In the genomic region with DNA sequence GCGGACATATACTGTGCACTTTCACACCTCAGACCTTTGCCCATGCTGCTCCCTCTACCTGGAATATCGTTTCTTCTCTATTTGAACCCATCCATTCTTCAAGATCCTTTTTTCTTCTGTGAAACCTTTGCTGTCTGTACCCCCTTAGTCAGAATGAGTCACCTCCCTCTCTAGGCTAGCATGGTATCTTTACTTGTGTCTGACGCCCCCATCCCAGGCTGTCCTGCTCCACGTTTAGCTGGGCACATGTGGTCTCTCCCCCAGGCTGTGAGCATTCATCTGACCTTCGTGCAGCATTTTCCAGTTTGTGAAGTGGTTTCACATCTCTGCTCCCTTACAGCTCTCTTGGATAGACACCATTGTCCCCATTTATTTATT, we compare ENCODE assay signal across 9 cellular contexts. TPM values are rescaled to one million over a fixed set of nuclear protein-coding genes. Genes with fewer than 3 reads are reported as not detected.
DNase-seq lines count a peak whose midpoint lies in the region; ATAC-seq and TF ChIP-seq lines count a peak whose summit lies in the region.
"Had no signal": no experiment of that assay in that cellular context is flagged by ENCODE, and none has a peak within 500 bp of the region (broad histone marks: within the 10 kb centered on the region; RNA-seq: fewer than 3 reads in every experiment).

No MANE protein-coding gene starts in this region.

- in situ Hi-C loops in GM23248 (cut with MboI): no loop called here
- in situ Hi-C loops in gastrocnemius medialis (cut with MboI; ENCODE audit: low sequenced_read_pairs in 4 of 4): no loop called here

- peaks cover 4% of the 10 kb centered on the region; the same call in 1 of the 2 replicates for H3K4me1 ChIP-seq in GM23248 (ENCODE audit: insufficient read depth)
- H3K4me1 ChIP-seq in SK-N-SH (ENCODE audit: control insufficient read depth in 1 of 2, insufficient read depth in 2 of 2, low read depth in 1 of 2, low read length in 1 of 2): peaks cover 5 to 26% of the 10 kb centered on the region in 2 experiments; a peak in 3 of 4 replicates
- peaks cover 34% of the 10 kb centered on the region for H3K4me1 ChIP-seq in left ventricle myocardium inferior
- peaks cover 12 to 13% of the 10 kb centered on the region in 2 donors for H3K4me1 ChIP-seq in gastrocnemius medialis

- H2AFZ ChIP-seq in GM23248 (no peak overlapping the region), SK-N-SH (ENCODE audit: low read depth) (no peak overlapping the region)

- no peak overlapping the region for H3K4me2 ChIP-seq in GM23248 (ENCODE audit: unreplicated experiment)
- H3K4me2 ChIP-seq in SK-N-SH: peak overlapping the region; percentile 64; the same call in 1 of the 2 replicates

- H3K9me2 ChIP-seq in GM23248 (ENCODE audit: insufficient read depth) (no peaks in the 10 kb centered on the region), SK-N-SH (no peaks in the 10 kb centered on the region)

- CTCF ChIA-PET in SK-N-SH (lab: Yijun Ruan, JAX): interaction anchor here (0.7 to 4.3 kb wide), 6 partner anchors 9 to 633 kb away, joined by 3 to 28 read pairs (median 4); no protein-coding TSS in a partner anchor

- H3K79me2 ChIP-seq in GM23248 (ENCODE audit: insufficient read depth) (no peaks in the 10 kb centered on the region), SK-N-SH (ENCODE audit: insufficient read depth) (no peaks in the 10 kb centered on the region)

- TF ChIP-seq CTCF in SK-N-SH (IDR thresholded peaks at IDR 0.05) (no peak), left ventricle myocardium inferior (IDR thresholded peaks at IDR 0.05; ENCODE audit: borderline replicate concordance) (no peak), gastrocnemius medialis (IDR thresholded peaks at IDR 0.05 in 4 of 5, conservative IDR thresholded peaks at IDR 0.05 in 1 of 5) (no peak)

- TF ChIP-seq RAD21 in SK-N-SH (IDR thresholded peaks at IDR 0.05; ENCODE audit: low read length): no peak

- POLR2A ChIA-PET in SK-N-SH (lab: Yijun Ruan, JAX): interaction anchor here (1.2 to 2.3 kb wide), 4 partner anchors 11 to 43 kb away, joined by 4 to 12 read pairs (median 8); a partner anchor contains a TSS

- intact Hi-C loops in left ventricle myocardium inferior (cut with micrococcal nuclease): no loop called here
- intact Hi-C loops in gastrocnemius medialis (cut with DNase I; ENCODE audit: low total_unique reads): no loop called here

- no peak overlapping the region for H3K4me3 ChIP-seq in GM23248
- peak overlapping the region in 1 of 2 experiments; percentile 23; a peak in 1 of 4 replicates for H3K4me3 ChIP-seq in SK-N-SH (ENCODE audit: low read depth in 2 of 2, low read length in 1 of 2)
- peak overlapping the region; percentile 52 for H3K4me3 ChIP-seq in left ventricle myocardium inferior
- peak overlapping the region in 1 of 4 donors; percentile 18 for H3K4me3 ChIP-seq in gastrocnemius medialis

- H3K36me3 ChIP-seq in GM23248 (ENCODE audit: low read depth) (no peaks in the 10 kb centered on the region), SK-N-SH (replicated peaks in 1 of 2; ENCODE audit: control insufficient read depth in 1 of 2, insufficient read depth in 2 of 2, low read length in 1 of 2) (no peaks in the 10 kb centered on the region), left ventricle myocardium inferior (no peaks in the 10 kb centered on the region), gastrocnemius medialis (no peaks in the 10 kb centered on the region)

- H3K27ac ChIP-seq in GM23248: no peak overlapping the region
- peak overlapping the region; percentile 36 to 91; a peak in 3 of 4 replicates for H3K27ac ChIP-seq in SK-N-SH (ENCODE audit: low read depth in 2 of 2, low read length in 1 of 2)
- H3K27ac ChIP-seq in left ventricle myocardium inferior (replicated peaks): peak overlapping the region; percentile 92
- peak overlapping the region; percentile 68 to 89 (median 78) for H3K27ac ChIP-seq in gastrocnemius medialis

- 12 to 21% methylated on average over 4 to 5 of the region's 5 CpGs for WGBS in GM23248 (ENCODE audit: low coverage in 1 of 2, low lambda C conversion rate in 2 of 2, missing lambda C conversion rate in 2 of 2), 2 experiments
- WGBS in SK-N-SH (ENCODE audit: low lambda C conversion rate): 37% methylated on average over 4 of the region's 5 CpGs

- H3K27me3 ChIP-seq in GM23248 (replicated peaks; ENCODE audit: insufficient read depth) (no peaks in the 10 kb centered on the region), SK-N-SH (ENCODE audit: insufficient read depth) (no peaks in the 10 kb centered on the region; the same call in none of the 2 replicates), left ventricle myocardium inferior (ENCODE audit: low read depth) (peaks cover 8% of the 10 kb centered on the region), gastrocnemius medialis (no peaks in the 10 kb centered on the region)

- DNase-seq in GM23248 (peak; percentile 53), SK-N-SH (peak; percentile 39), left ventricle myocardium inferior (no peak), gastrocnemius medialis (no peak), ecto neural progenitor cell (ENCODE audit: low spot score) (no peak)
- DNase-seq: activated T-cell treated with anti-CD3 and anti-CD28 coated beads, Interleukin-2, amount 50 U/mL, for 72 hours had no signal

- ATAC-seq in gastrocnemius medialis (no peak), HG03025 (IDR thresholded peaks at IDR 0.05; ENCODE audit: low FRiP score, unreplicated experiment) (no peak), HG02840 (IDR thresholded peaks at IDR 0.05; ENCODE audit: low FRiP score, unreplicated experiment) (no peak), GM21423 (IDR thresholded peaks at IDR 0.05; ENCODE audit: unreplicated experiment) (no peak)
- ATAC-seq: activated T-cell treated with anti-CD3 and anti-CD28 coated beads, Interleukin-2, amount 50 U/mL, for 72 hours had no signal

- no peak for TF ChIP-seq POLR2A in gastrocnemius medialis (IDR thresholded peaks at IDR 0.05)

- peaks cover 3% of the 10 kb centered on the region; the same call in 1 of the 2 replicates for H3F3A ChIP-seq in GM23248 (ENCODE audit: insufficient read depth)
- no peaks in the 10 kb centered on the region for H3F3A ChIP-seq in SK-N-SH (replicated peaks; ENCODE audit: insufficient read depth)

- H3K9me3 ChIP-seq in GM23248 (ENCODE audit: low read depth): no peaks in the 10 kb centered on the region
- no peaks in the 10 kb centered on the region for H3K9me3 ChIP-seq in SK-N-SH
- no peaks in the 10 kb centered on the region for H3K9me3 ChIP-seq in left ventricle myocardium inferior (replicated peaks)
- H3K9me3 ChIP-seq in gastrocnemius medialis: no peaks in the 10 kb centered on the region

- no peaks in the 10 kb centered on the region for H4K20me1 ChIP-seq in GM23248 (ENCODE audit: insufficient read depth)
- no peaks in the 10 kb centered on the region for H4K20me1 ChIP-seq in SK-N-SH (ENCODE audit: insufficient read depth)

- TF ChIP-seq EP300 in SK-N-SH (IDR thresholded peaks at IDR 0.05; ENCODE audit: borderline replicate concordance in 1 of 2, low read depth in 1 of 2, low read length in 1 of 2): no peak

- no peak overlapping the region for H3K9ac ChIP-seq in GM23248
- no peak overlapping the region for H3K9ac ChIP-seq in SK-N-SH

TF ChIP-seq in SK-N-SH, 30 proteins besides CTCF, POLR2A, EP300 and RAD21 (continues in another document):
- TF ChIP-seq TCF12 (IDR thresholded peaks at IDR 0.05): no peak
- TF ChIP-seq FOSL2 (IDR thresholded peaks at IDR 0.05; ENCODE audit: borderline replicate concordance, low read depth): no peak
- no peak for TF ChIP-seq EZH2phosphoT487 (IDR thresholded peaks at IDR 0.05; ENCODE audit: borderline replicate concordance, low read depth)
- TF ChIP-seq JUND (IDR thresholded peaks at IDR 0.05): no peak
- no peak for TF ChIP-seq FOXM1 (IDR thresholded peaks at IDR 0.05; ENCODE audit: low read depth)
- TF ChIP-seq, protein P1, sequence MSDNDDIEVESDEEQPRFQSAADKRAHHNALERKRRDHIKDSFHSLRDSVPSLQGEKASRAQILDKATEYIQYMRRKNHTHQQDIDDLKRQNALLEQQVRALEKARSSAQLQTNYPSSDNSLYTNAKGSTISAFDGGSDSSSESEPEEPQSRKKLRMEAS (IDR thresholded peaks at IDR 0.05; ENCODE audit: low read depth): no peak
- TF ChIP-seq, protein P2, sequence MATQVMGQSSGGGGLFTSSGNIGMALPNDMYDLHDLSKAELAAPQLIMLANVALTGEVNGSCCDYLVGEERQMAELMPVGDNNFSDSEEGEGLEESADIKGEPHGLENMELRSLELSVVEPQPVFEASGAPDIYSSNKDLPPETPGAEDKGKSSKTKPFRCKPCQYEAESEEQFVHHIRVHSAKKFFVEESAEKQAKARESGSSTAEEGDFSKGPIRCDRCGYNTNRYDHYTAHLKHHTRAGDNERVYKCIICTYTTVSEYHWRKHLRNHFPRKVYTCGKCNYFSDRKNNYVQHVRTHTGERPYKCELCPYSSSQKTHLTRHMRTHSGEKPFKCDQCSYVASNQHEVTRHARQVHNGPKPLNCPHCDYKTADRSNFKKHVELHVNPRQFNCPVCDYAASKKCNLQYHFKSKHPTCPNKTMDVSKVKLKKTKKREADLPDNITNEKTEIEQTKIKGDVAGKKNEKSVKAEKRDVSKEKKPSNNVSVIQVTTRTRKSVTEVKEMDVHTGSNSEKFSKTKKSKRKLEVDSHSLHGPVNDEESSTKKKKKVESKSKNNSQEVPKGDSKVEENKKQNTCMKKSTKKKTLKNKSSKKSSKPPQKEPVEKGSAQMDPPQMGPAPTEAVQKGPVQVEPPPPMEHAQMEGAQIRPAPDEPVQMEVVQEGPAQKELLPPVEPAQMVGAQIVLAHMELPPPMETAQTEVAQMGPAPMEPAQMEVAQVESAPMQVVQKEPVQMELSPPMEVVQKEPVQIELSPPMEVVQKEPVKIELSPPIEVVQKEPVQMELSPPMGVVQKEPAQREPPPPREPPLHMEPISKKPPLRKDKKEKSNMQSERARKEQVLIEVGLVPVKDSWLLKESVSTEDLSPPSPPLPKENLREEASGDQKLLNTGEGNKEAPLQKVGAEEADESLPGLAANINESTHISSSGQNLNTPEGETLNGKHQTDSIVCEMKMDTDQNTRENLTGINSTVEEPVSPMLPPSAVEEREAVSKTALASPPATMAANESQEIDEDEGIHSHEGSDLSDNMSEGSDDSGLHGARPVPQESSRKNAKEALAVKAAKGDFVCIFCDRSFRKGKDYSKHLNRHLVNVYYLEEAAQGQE (IDR thresholded peaks at IDR 0.05; ENCODE audit: low read depth, low read length): no peak

RNA-seq across cellular contexts. Expression of a gene that starts 14.3 kb away (rescaled TPM):
- 25.3 and 37.6 TPM in 2 replicates for total RNA-seq in GM23248 (2014; rRNA removed; shearing (Covaris generic))
- polyA plus RNA-seq in GM23248 (2016; fragmentation: Nextera tagmentation; extraction: Ambion mirVana) (9.8 and 11.7 TPM in 2 replicates), SK-N-SH (2012; rRNA removed) (8.4 and 14.7 TPM in 2 replicates)
- polyA plus RNA-seq in SK-N-SH (2012; cell fraction: cytosol; rRNA removed): 6.1 and 8.4 TPM in 2 replicates
- 42.8 and 50.1 TPM in 2 replicates for polyA plus RNA-seq in SK-N-SH (2012; cell fraction: nucleus; rRNA removed)
- total RNA-seq in left ventricle myocardium inferior (17.8 TPM), gastrocnemius medialis (10 to 100 TPM in 2 of 4 donors, 1 to 10 TPM in 2; 4.6 to 35.3 (median 13.3) TPM)

Comparison
In these comparisons a context has a peak if more than half of its experiments do, and no peak if none do; other contexts are left out.
1. DNase-seq: peak in GM23248 (single experiment) and SK-N-SH (single experiment); none in left ventricle myocardium inferior (single experiment), gastrocnemius medialis (0 of 2) and ecto neural progenitor cell (single experiment).